Comparison of ENCODE assay signal across 4 cellular contexts in genomic region chr9:110531241-110531640, GRCh38. TPM values are rescaled to one million over a fixed set of nuclear protein-coding genes. Genes with fewer than 3 reads are reported as not detected.
"Had no signal": no experiment of that assay in that cellular context is flagged by ENCODE, and none has a peak within 500 bp of the region (broad histone marks: within the 10 kb centered on the region; RNA-seq: fewer than 3 reads in every experiment).

No MANE protein-coding gene starts in this region.

RNA-seq across cellular contexts. Expression of gene SVEP1, which starts 48.3 kb away (rescaled TPM):
- total RNA-seq: activated CD4-positive, alpha-beta memory T cell treated with anti-CD3 and anti-CD28 coated beads, Interleukin-2, amount 10 ng/mL, durations not matched to agents 7 days and 5 days; activated CD4-positive, alpha-beta T cell treated with anti-CD3 and anti-CD28 coated beads for 36 hours; activated CD8-positive, alpha-beta memory T cell treated with anti-CD3 and anti-CD28 coated beads for 36 hours; activated naive CD4-positive, alpha-beta T cell treated with anti-CD3 and anti-CD28 coated beads for 36 hours had no signal
